8 cellular contexts compared by ENCODE assay signal in the genomic region with DNA sequence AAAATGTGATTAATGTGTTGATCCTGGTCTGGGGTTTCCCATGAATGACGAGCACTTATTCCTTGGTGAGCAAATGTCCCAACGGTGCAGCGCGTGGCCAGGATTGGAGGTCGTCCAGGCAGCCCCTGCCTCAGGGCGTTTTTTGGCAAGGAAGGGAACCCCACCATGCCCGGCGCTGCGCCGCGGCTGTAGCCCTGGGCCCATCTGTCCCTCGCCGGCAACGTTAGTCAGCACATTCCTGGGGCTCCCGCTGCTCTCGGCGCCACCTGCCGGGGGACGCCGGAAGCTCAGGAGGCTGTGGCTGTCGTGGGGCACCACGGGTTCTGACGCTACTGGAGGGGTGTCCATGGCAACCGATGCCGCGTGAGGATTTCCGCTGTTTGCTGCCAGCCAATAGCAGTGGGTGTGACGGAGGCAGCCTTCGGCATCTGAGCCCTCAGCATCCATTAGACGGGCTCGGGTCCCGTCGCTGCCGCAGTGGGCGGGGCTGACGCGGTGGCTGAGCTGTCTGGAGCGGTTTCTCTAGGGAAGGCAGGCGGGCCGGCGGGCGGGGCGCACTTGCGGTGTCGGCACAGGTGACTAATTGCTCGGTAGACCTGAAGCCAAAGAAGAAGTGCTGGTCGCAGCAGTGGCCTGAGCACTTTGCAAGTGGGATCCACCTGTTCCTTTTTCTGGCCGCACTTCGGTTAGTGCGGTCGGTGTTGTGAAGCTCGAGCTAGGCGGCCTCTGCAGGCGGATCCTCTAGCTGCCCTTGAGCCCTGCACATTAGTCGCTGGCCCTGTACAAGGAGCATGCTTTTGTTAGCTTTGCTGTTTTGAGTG. TPM values are rescaled to one million over a fixed set of nuclear protein-coding genes. Genes with fewer than 3 reads are reported as not detected.
DNase-seq lines count a peak whose midpoint lies in the region; ATAC-seq and TF ChIP-seq lines count a peak whose summit lies in the region.

No MANE protein-coding gene starts in this region.

- H3K9me3 Mint-ChIP-seq in chondrocyte (ENCODE audit: low read depth): no peaks in the 10 kb centered on the region

- peak overlapping the region; percentile 75 for H3K4me3 Mint-ChIP-seq in chondrocyte (ENCODE audit: unreplicated experiment)

- H3K27me3 ChIP-seq in kidney epithelial cell (ENCODE audit: control insufficient read depth, insufficient read depth, low read length): no peaks in the 10 kb centered on the region

- TF ChIP-seq CTCF in chondrocyte (IDR thresholded peaks at IDR 0.05): peak; percentile 96
- TF ChIP-seq CTCF in kidney epithelial cell (IDR thresholded peaks at IDR 0.05; ENCODE audit: insufficient read depth, low read length, poor library complexity, severe bottlenecking): peak; percentile 94

- H3K4me1 Mint-ChIP-seq in chondrocyte (ENCODE audit: low read depth): peaks cover 25% of the 10 kb centered on the region

- ATAC-seq in GM19035 (IDR thresholded peaks at IDR 0.05; ENCODE audit: unreplicated experiment): peak; percentile 97
- ATAC-seq in HG03354 (IDR thresholded peaks at IDR 0.05; ENCODE audit: poor library complexity, severe bottlenecking, unreplicated experiment): peak; percentile 99

- DNase-seq in AML-193 (lab: John Stamatoyannopoulos, UW) (peak; percentile 95 to 96), NCI-H446 (lab: John Stamatoyannopoulos, UW) (peak; percentile 96 to 97), chondrocyte (ENCODE audit: low spot score) (peak; percentile 99), kidney epithelial cell (ENCODE audit: low read depth) (peak; percentile 98)
- peak; percentile 100 for DNase-seq in activated CD4-positive, CD25-positive, alpha-beta regulatory T cell treated with anti-CD3 and anti-CD28 coated beads, Interleukin-2, amount 50 U/mL, for 72 hours
- peak; percentile 99 for DNase-seq in stimulated activated CD4-positive, alpha-beta T cell treated with anti-CD3 and anti-CD28 coated beads, Interleukin-15, amount 100 ng/mL, for 48 hours (ENCODE audit: low read depth in 2 of 2)

- H3K4me3 ChIP-seq in kidney epithelial cell (ENCODE audit: low read depth, low read length): peak overlapping the region; percentile 21

- H3K36me3 ChIP-seq in kidney epithelial cell (ENCODE audit: control insufficient read depth, insufficient read depth, low read length): no peaks in the 10 kb centered on the region

- H3K27me3 Mint-ChIP-seq in chondrocyte (ENCODE audit: low read depth): no peaks in the 10 kb centered on the region

- H3K36me3 Mint-ChIP-seq in chondrocyte (ENCODE audit: low read depth): peaks cover 7% of the 10 kb centered on the region

- H3K27ac Mint-ChIP-seq in chondrocyte (ENCODE audit: unreplicated experiment): peak overlapping the region; percentile 95

RNA-seq across cellular contexts. Expression of a gene that starts 29.5 kb away (rescaled TPM):
- 37.2 to 49.6 TPM (median 44.4 TPM) in 3 replicates for total RNA-seq in chondrocyte
- 29.3 and 32.8 TPM in 2 replicates for total RNA-seq in kidney epithelial cell

Comparison
In these comparisons a context has a peak if more than half of its experiments do, and no peak if none do; other contexts are left out.
1. Peak in every context shown above with its lines: DNase-seq, ATAC-seq and H3K4me3 ChIP-seq.